9 cellular contexts compared by ENCODE assay signal in the genomic region with DNA sequence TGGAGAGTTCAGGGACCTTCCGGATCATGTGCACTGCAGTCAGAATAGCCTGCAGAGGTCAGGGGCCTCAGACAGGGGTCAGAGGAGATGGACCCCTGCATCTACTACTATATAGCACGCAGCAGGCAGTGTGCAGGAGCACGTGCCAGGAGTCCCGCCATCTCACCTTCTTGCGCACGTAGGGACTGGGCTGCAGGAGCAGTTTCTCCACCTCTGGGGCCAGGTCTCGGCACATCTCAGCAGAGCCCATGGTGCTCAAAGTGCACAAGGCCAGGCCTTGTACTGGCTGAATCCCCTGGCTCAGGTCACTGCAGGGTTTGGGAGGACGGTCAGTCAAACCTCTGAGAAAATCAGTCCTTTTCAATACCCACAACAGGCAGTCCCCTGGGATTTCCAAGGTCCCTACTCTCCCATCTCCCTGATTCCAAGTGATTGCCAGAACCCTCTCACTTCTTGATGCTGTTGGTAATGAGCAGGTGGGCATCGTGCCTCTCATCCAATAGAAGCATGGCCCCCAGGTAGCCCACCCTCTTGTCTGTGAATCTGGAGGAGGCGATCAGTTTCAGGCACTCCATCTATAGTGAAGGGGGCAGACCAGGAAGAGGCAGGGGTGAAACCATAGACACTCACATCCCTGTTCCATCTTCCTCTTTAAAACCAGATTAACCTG. TPM values are rescaled to one million over a fixed set of nuclear protein-coding genes. Genes with fewer than 3 reads are reported as not detected.
DNase-seq lines count a peak whose midpoint lies in the region; ATAC-seq, FAIRE-seq and TF ChIP-seq lines count a peak whose summit lies in the region.
"Had no signal": no experiment of that assay in that cellular context is flagged by ENCODE, and none has a peak within 500 bp of the region (broad histone marks: within the 10 kb centered on the region; RNA-seq: fewer than 3 reads in every experiment).

No MANE protein-coding gene starts in this region.

- TF ChIP-seq EP300 in K562 (IDR thresholded peaks at IDR 0.05; ENCODE audit: low read length) = no peak

- H3K36me3 ChIP-seq in A673 (ENCODE audit: insufficient read depth, low read length, poor library complexity, severe bottlenecking) (no peaks in the 10 kb centered on the region), HUES6 (ENCODE audit: control insufficient read depth, insufficient read depth, low read length) (peaks cover 47% of the 10 kb centered on the region), K562 (ENCODE audit: control insufficient read depth, insufficient read depth, low read length) (peaks cover 42% of the 10 kb centered on the region; the same call in 2 of the 3 replicates), mucosa of stomach (ENCODE audit: control insufficient read depth, insufficient read depth, low read length) (peaks cover 7% of the 10 kb centered on the region)
- H3K36me3 ChIP-seq: SJCRH30 had no signal

- no peaks in the 10 kb centered on the region for H3K9me1 ChIP-seq in K562 (ENCODE audit: control insufficient read depth, insufficient read depth, low read length)

- peaks cover 14% of the 10 kb centered on the region for H3K4me1 ChIP-seq in A673 (ENCODE audit: insufficient read depth, low read length, poor library complexity, severe bottlenecking)
- H3K4me1 ChIP-seq in HUES6 (ENCODE audit: control insufficient read depth, insufficient read depth, low read length) = peaks cover 24% of the 10 kb centered on the region
- peaks cover 12 to 36% of the 10 kb centered on the region in 2 experiments; a peak in 4 of 5 replicates for H3K4me1 ChIP-seq in K562 (replicated peaks in 1 of 2; ENCODE audit: control insufficient read depth in 2 of 2, insufficient read depth in 2 of 2, low read length in 2 of 2)
- peaks cover 34% of the 10 kb centered on the region for H3K4me1 ChIP-seq in mucosa of stomach (ENCODE audit: control insufficient read depth, insufficient read depth, low read length)
- H3K4me1 ChIP-seq: SJCRH30 had no signal

- DNase-seq in A673 (ENCODE audit: low spot score) (no peak), K562 (ENCODE audit: extremely low read depth in 1 of 4, low spot score in 3 of 4) (no peak), midbrain (lab: John Stamatoyannopoulos, UW) (no peak)
- DNase-seq in effector CD8-positive, alpha-beta T cell (lab: John Stamatoyannopoulos, UW) = no peak
- DNase-seq in stimulated activated naive CD4-positive, alpha-beta T cell (lab: John Stamatoyannopoulos, UW) = no peak
- DNase-seq: SJCRH30 had no signal

- FAIRE-seq in K562 (lab: Jason Lieb, UNC) = no peak

- H3K27me3 ChIP-seq in A673 (replicated peaks; ENCODE audit: insufficient read depth, low read depth, low read length, poor library complexity) = no peaks in the 10 kb centered on the region
- no peaks in the 10 kb centered on the region for H3K27me3 ChIP-seq in HUES6 (ENCODE audit: control insufficient read depth, insufficient read depth, low read length)
- no peaks in the 10 kb centered on the region for H3K27me3 ChIP-seq in K562 (ENCODE audit: control insufficient read depth in 2 of 2, insufficient read depth in 2 of 2, low read length in 2 of 2)
- no peaks in the 10 kb centered on the region for H3K27me3 ChIP-seq in mucosa of stomach (ENCODE audit: control insufficient read depth, insufficient read depth, low read length)

- in situ Hi-C loops in K562 (cut with MboI) = loop anchor here (10.0 kb wide), 1 partner anchor 301 kb away; no protein-coding TSS in a partner anchor

- BruUV-seq in A673 (replicated peaks; lab: Mats Ljungman, UMichigan) = no TSS peak
- BruUV-seq in K562 (replicated peaks; lab: Mats Ljungman, UMichigan) = no TSS peak

- H3K9me3 ChIP-seq in A673 (ENCODE audit: low read depth, low read length, poor library complexity, severe bottlenecking) (no peaks in the 10 kb centered on the region), HUES6 (ENCODE audit: control insufficient read depth, insufficient read depth, low read depth, low read length) (no peaks in the 10 kb centered on the region), K562 (replicated peaks; ENCODE audit: control insufficient read depth, insufficient read depth, low read depth, low read length) (no peaks in the 10 kb centered on the region; the same call in 1 of the 2 replicates), mucosa of stomach (ENCODE audit: control insufficient read depth, low read length) (no peaks in the 10 kb centered on the region)
- H3K9me3 ChIP-seq: SJCRH30 had no signal

- H3K27ac ChIP-seq in A673 (ENCODE audit: low read depth, low read length, poor library complexity, severe bottlenecking) (no peak overlapping the region), HUES6 (ENCODE audit: low read depth, low read length) (no peak overlapping the region), K562 (ENCODE audit: extremely low read depth, low read depth, low read length) (no peak overlapping the region)
- H3K27ac ChIP-seq: SJCRH30 had no signal

- peak overlapping the region; percentile 59 for H3K4me3 ChIP-seq in A673 (ENCODE audit: low read depth, low read length, poor library complexity, severe bottlenecking)
- peak overlapping the region; percentile 88 for H3K4me3 ChIP-seq in HUES6 (ENCODE audit: low read depth, low read length)
- H3K4me3 ChIP-seq in K562 = peak overlapping the region; percentile 71; the same call in 1 of the 2 replicates
- H3K4me3 ChIP-seq in mucosa of stomach (ENCODE audit: low read length) = no peak overlapping the region
- H3K4me3 ChIP-seq: SJCRH30 had no signal

- intact Hi-C loops in A673 (cut with micrococcal nuclease; ENCODE audit: unreplicated experiment) (no loop called here), K562 (cut with micrococcal nuclease) (no loop called here)

- no peak overlapping the region for H2AFZ ChIP-seq in K562 (ENCODE audit: low read depth, low read length)

- TF ChIP-seq RAD21 in K562 (CRISPR knock-in tag; conservative IDR thresholded peaks at IDR 0.05 in 1 of 2, IDR thresholded peaks at IDR 0.05 in 1 of 2) = no peak

- ATAC-seq in K562 = no peak
- no peak for ATAC-seq in GM18907 (IDR thresholded peaks at IDR 0.05; ENCODE audit: unreplicated experiment)

- POLR2A ChIA-PET in A673 (lab: Charles Lee; ENCODE audit: low non-redundant PET) (no interaction called here), K562 (lab: Yijun Ruan, JAX) (no interaction called here)

- TF ChIP-seq POLR2A in K562 (conservative IDR thresholded peaks at IDR 0.05) = no peak

- 87% methylated on average over 8 of the region's 10 CpGs for WGBS in K562 (ENCODE audit: insufficient coverage, low coverage, missing lambda C conversion rate)

- H4K20me1 ChIP-seq in K562 (replicated peaks; ENCODE audit: control insufficient read depth, insufficient read depth, low read length) = no peaks in the 10 kb centered on the region

- CTCF ChIA-PET in A673 (lab: Charles Lee) = no interaction called here
- CTCF ChIA-PET in K562 (lab: Yijun Ruan, JAX; ENCODE audit: low intra/inter-chr PET ratio) = no interaction called here

- TF ChIP-seq CTCF in A673 (conservative IDR thresholded peaks at IDR 0.05; ENCODE audit: low read depth, low read length) (no peak), K562 (IDR thresholded peaks at IDR 0.05 in 2 of 3, conservative IDR thresholded peaks at IDR 0.05 in 1 of 3; ENCODE audit: insufficient read depth in 2 of 3, low read depth in 1 of 3, low read length in 3 of 3) (no peak)

- H3K4me2 ChIP-seq in K562 (ENCODE audit: insufficient read depth, low read length) = peak overlapping the region; percentile 88

- peaks cover 10% of the 10 kb centered on the region; the same call in 2 of the 3 replicates for H3K79me2 ChIP-seq in K562 (ENCODE audit: control insufficient read depth, insufficient read depth, low read length)

- H3K9ac ChIP-seq in HUES6 (ENCODE audit: low read length) (peak overlapping the region; percentile 76), K562 (ENCODE audit: insufficient read depth in 1 of 2, low read depth in 2 of 2, low read length in 2 of 2) (no peak overlapping the region; a peak in 1 of 4 replicates), mucosa of stomach (ENCODE audit: low read length) (peak overlapping the region; percentile 83)

RNA-seq across cellular contexts. Expression of a gene that starts 1.3 kb away (rescaled TPM):
- total RNA-seq in A673 (2021) (26.0 and 40.1 TPM in 2 replicates), K562 (2014; rRNA removed) (19.1 and 25.8 TPM in 2 replicates), K562 (2014; rRNA removed; fragmentation: Illumina TruSeq; extraction: Trizol) (12.2 and 19.8 TPM in 2 replicates), K562 (2015; rRNA removed; fragmentation: Illumina TruSeq; extraction: Trizol) (27.7 and 31.9 TPM in 2 replicates), K562 (2021) (51.9 and 58.1 TPM in 2 replicates)
- 396 and 1,008 TPM in 2 replicates for total RNA-seq in K562 (2011; cell fraction: chromatin; rRNA removed; ENCODE audit: low replicate concordance)
- 461 and 463 TPM in 2 replicates for total RNA-seq in K562 (2011; cell fraction: nucleolus; rRNA removed)
- 346 and 364 TPM in 2 replicates for total RNA-seq in K562 (2011; cell fraction: nucleoplasm; rRNA removed)
- polyA plus RNA-seq in K562 (2011; rRNA removed) (65.3 and 135 TPM in 2 replicates), K562 (2014; fragmentation: Illumina TruSeq; extraction: Trizol) (41.3 and 56.2 TPM in 2 replicates), K562 (2014; fragmentation: Nextera tagmentation; extraction: Ambion mirVana) (10 to 100 TPM; 22.9 to 33.3 TPM), K562 (2014; rRNA removed) (73.4 and 83.5 TPM in 2 replicates)
- polyA plus RNA-seq in K562 (2011; cell fraction: cytosol; rRNA removed) = 61.3 and 70.5 TPM in 2 replicates
- polyA plus RNA-seq in K562 (2011; cell fraction: nucleus; rRNA removed) = 934 and 1,029 TPM in 2 replicates
- polyA plus RNA-seq in K562 (2012) = 53.3 and 105 TPM in 2 replicates
- polyA minus RNA-seq in K562 (2011; rRNA and poly(A)+ RNA removed) = 35.0 and 46.6 TPM in 2 replicates
- polyA minus RNA-seq in K562 (2011; cell fraction: cytosol; rRNA and poly(A)+ RNA removed) = 23.4 and 34.6 TPM in 2 replicates
- polyA minus RNA-seq in K562 (2011; cell fraction: nucleus; rRNA and poly(A)+ RNA removed) = 142 and 191 TPM in 2 replicates
- total RNA-seq: SJCRH30 had no signal

RNA-seq across cellular contexts. Expression of a gene that starts 10.2 kb away (rescaled TPM):
- 12.3 and 18.9 TPM in 2 replicates for total RNA-seq in A673 (2021)
- total RNA-seq in K562 (2011; cell fraction: chromatin; rRNA removed; ENCODE audit: low replicate concordance) = 2.6 and 8.1 TPM in 2 replicates
- 5.2 and 7.1 TPM in 2 replicates for total RNA-seq in K562 (2011; cell fraction: nucleolus; rRNA removed)
- total RNA-seq in K562 (2011; cell fraction: nucleoplasm; rRNA removed) = 5.2 and 5.4 TPM in 2 replicates
- total RNA-seq in K562 (2014; rRNA removed) = 5.2 and 12.2 TPM in 2 replicates
- 2.2 and 2.4 TPM in 2 replicates for total RNA-seq in K562 (2014; rRNA removed; fragmentation: Illumina TruSeq; extraction: Trizol)
- total RNA-seq in K562 (2015; rRNA removed; fragmentation: Illumina TruSeq; extraction: Trizol) = 3.8 and 4.2 TPM in 2 replicates
- 6.3 and 8.7 TPM in 2 replicates for total RNA-seq in K562 (2021)
- polyA plus RNA-seq in K562 (2011; rRNA removed) = 2.2 and 3.8 TPM in 2 replicates
- polyA plus RNA-seq in K562 (2011; cell fraction: cytosol; rRNA removed) = 2.4 and 7.1 TPM in 2 replicates
- 2.2 and 7.9 TPM in 2 replicates for polyA plus RNA-seq in K562 (2011; cell fraction: nucleus; rRNA removed)
- polyA plus RNA-seq in K562 (2012) = 5.6 and 7.4 TPM in 2 replicates
- 6.8 and 8.4 TPM in 2 replicates for polyA plus RNA-seq in K562 (2014; fragmentation: Illumina TruSeq; extraction: Trizol)
- polyA plus RNA-seq in K562 (2014; fragmentation: Nextera tagmentation; extraction: Ambion mirVana) = 1 to 10 TPM; 6.4 to 6.5 TPM
- polyA plus RNA-seq in K562 (2014; rRNA removed) = 5.1 and 9.4 TPM in 2 replicates
- 2.5 and 3.2 TPM in 2 replicates for polyA minus RNA-seq in K562 (2011; rRNA and poly(A)+ RNA removed)
- polyA minus RNA-seq in K562 (2011; cell fraction: cytosol; rRNA and poly(A)+ RNA removed) = 2.7 and 2.9 TPM in 2 replicates
- polyA minus RNA-seq in K562 (2011; cell fraction: nucleus; rRNA and poly(A)+ RNA removed) = 2.4 and 2.8 TPM in 2 replicates

RNA-seq across cellular contexts. Expression of a gene that starts 12.3 kb away (rescaled TPM):
- total RNA-seq in A673 (2021) (0.22 TPM in 1 of 2 replicates, not detected in the other), K562 (2014; rRNA removed) (0.04 TPM in 1 of 2 replicates, not detected in the other), K562 (2014; rRNA removed; fragmentation: Illumina TruSeq; extraction: Trizol) (not detected in 2 replicates), K562 (2015; rRNA removed; fragmentation: Illumina TruSeq; extraction: Trizol) (0.04 TPM in 1 of 2 replicates, not detected in the other), K562 (2021) (0.13 TPM in 2 replicates)
- not detected in 2 replicates for total RNA-seq in K562 (2011; cell fraction: chromatin; rRNA removed; ENCODE audit: low replicate concordance)
- not detected in 2 replicates for total RNA-seq in K562 (2011; cell fraction: nucleolus; rRNA removed)
- total RNA-seq in K562 (2011; cell fraction: nucleoplasm; rRNA removed) = 0.23 TPM in 1 of 2 replicates, not detected in the other
- polyA plus RNA-seq in K562 (2011; rRNA removed) (not detected in 2 replicates), K562 (2014; fragmentation: Illumina TruSeq; extraction: Trizol) (0.04 and 0.07 TPM in 2 replicates), K562 (2014; fragmentation: Nextera tagmentation; extraction: Ambion mirVana) (under 1 TPM in 1 of 2 experiments, not detected in 1; 0.06 TPM), K562 (2014; rRNA removed) (0.07 TPM in 1 of 2 replicates, not detected in the other)
- polyA plus RNA-seq in K562 (2011; cell fraction: cytosol; rRNA removed) = 0.01 TPM in 1 of 2 replicates, not detected in the other
- 0.07 TPM in 1 of 2 replicates, not detected in the other for polyA plus RNA-seq in K562 (2011; cell fraction: nucleus; rRNA removed)
- 0.12 and 0.24 TPM in 2 replicates for polyA plus RNA-seq in K562 (2012)
- polyA minus RNA-seq in K562 (2011; rRNA and poly(A)+ RNA removed) = not detected in 2 replicates
- polyA minus RNA-seq in K562 (2011; cell fraction: cytosol; rRNA and poly(A)+ RNA removed) = not detected in 2 replicates
- not detected in 2 replicates for polyA minus RNA-seq in K562 (2011; cell fraction: nucleus; rRNA and poly(A)+ RNA removed)

RNA-seq across cellular contexts. Expression of a gene that starts 14.7 kb away (rescaled TPM):
- total RNA-seq in A673 (2021) (4.8 and 5.8 TPM in 2 replicates), K562 (2014; rRNA removed) (0.29 TPM in 1 of 2 replicates, not detected in the other), K562 (2014; rRNA removed; fragmentation: Illumina TruSeq; extraction: Trizol) (0.10 and 0.11 TPM in 2 replicates), K562 (2015; rRNA removed; fragmentation: Illumina TruSeq; extraction: Trizol) (0.11 TPM in 2 replicates), K562 (2021) (0.11 and 0.22 TPM in 2 replicates)
- total RNA-seq in K562 (2011; cell fraction: chromatin; rRNA removed; ENCODE audit: low replicate concordance) = 0.76 and 1.5 TPM in 2 replicates
- total RNA-seq in K562 (2011; cell fraction: nucleolus; rRNA removed) = 0.26 and 0.67 TPM in 2 replicates
- 0.15 and 0.23 TPM in 2 replicates for total RNA-seq in K562 (2011; cell fraction: nucleoplasm; rRNA removed)
- polyA plus RNA-seq in K562 (2011; rRNA removed) (0.06 and 0.16 TPM in 2 replicates), K562 (2014; fragmentation: Illumina TruSeq; extraction: Trizol) (0.03 and 0.09 TPM in 2 replicates), K562 (2014; fragmentation: Nextera tagmentation; extraction: Ambion mirVana) (not detected), K562 (2014; rRNA removed) (0.01 TPM in 1 of 2 replicates, not detected in the other)
- polyA plus RNA-seq in K562 (2011; cell fraction: cytosol; rRNA removed) = under 0.01 and 0.04 TPM in 2 replicates
- polyA plus RNA-seq in K562 (2011; cell fraction: nucleus; rRNA removed) = 0.20 and 0.50 TPM in 2 replicates
- polyA plus RNA-seq in K562 (2012) = 0.06 and 0.07 TPM in 2 replicates
- polyA minus RNA-seq in K562 (2011; rRNA and poly(A)+ RNA removed) = 0.15 and 0.18 TPM in 2 replicates
- polyA minus RNA-seq in K562 (2011; cell fraction: cytosol; rRNA and poly(A)+ RNA removed) = not detected in 2 replicates
- polyA minus RNA-seq in K562 (2011; cell fraction: nucleus; rRNA and poly(A)+ RNA removed) = 0.22 and 0.54 TPM in 2 replicates

Comparison
In these comparisons a context has a peak if more than half of its experiments do, and no peak if none do; other contexts are left out.
1. H3K9ac ChIP-seq: peak in HUES6 (single experiment) and mucosa of stomach (single experiment); none in K562 (0 of 2).